14 cellular contexts compared by ENCODE assay signal in the genomic region with DNA sequence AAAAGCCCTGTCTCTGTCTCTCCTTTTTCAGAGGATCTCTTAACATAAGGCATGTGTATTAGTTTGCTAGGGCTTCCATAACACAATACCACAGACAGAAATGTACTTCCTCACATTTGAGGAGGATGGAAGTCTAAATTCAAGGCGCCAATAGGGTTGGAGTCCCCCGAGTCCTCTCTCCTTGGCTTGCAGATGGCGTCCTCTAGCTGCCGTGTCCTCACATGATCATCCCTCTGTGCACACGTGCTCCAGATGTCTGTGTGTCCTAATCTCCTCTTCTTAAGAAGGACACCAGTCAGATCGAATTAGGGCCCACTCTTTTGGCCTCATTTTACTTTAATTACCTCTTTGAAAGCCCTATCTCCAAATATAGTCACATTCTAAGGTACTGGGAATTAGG. TPM values are rescaled to one million over a fixed set of nuclear protein-coding genes. Genes with fewer than 3 reads are reported as not detected.
DNase-seq lines count a peak whose midpoint lies in the region; TF ChIP-seq lines count a peak whose summit lies in the region.
"Had no signal": no experiment of that assay in that cellular context is flagged by ENCODE, and none has a peak within 500 bp of the region (broad histone marks: within the 10 kb centered on the region; RNA-seq: fewer than 3 reads in every experiment).

No MANE protein-coding gene starts in this region.

- no peaks in the 10 kb centered on the region for H3K27me3 ChIP-seq in H7 (ENCODE audit: control insufficient read depth, insufficient read depth, low read length)

- H3K36me3 ChIP-seq in H7 (replicated peaks; ENCODE audit: control insufficient read depth, insufficient read depth, low read length) = no peaks in the 10 kb centered on the region; the same call in 1 of the 2 replicates

- TF ChIP-seq CTCF in AG10803 (conservative IDR thresholded peaks at IDR 0.05; ENCODE audit: low read length) (peak; percentile 14), cardiac fibroblast (IDR thresholded peaks at IDR 0.05; ENCODE audit: low read depth, low read length) (peak; percentile 26)

- H3K4me3 ChIP-seq in AG10803 (ENCODE audit: low read length) (no peak overlapping the region), cardiac fibroblast (replicated peaks in 1 of 2; ENCODE audit: low read depth in 2 of 2, low read length in 2 of 2) (no peak overlapping the region), H7 (ENCODE audit: insufficient read depth, low read depth, low read length) (no peak overlapping the region)

- DNase-seq in AG10803 (ENCODE audit: low read depth) (no peak), ELR (ENCODE audit: low read depth) (peak; percentile 33), NCI-H82 treated with DMSO at 0.1 percent for 48 hours (lab: John Stamatoyannopoulos, UW; ENCODE audit: unreplicated experiment) (peak; percentile 92), cardiac fibroblast (ENCODE audit: low read depth in 2 of 2) (peak in 1 of 2 donors; percentile 25), pons (ENCODE audit: low spot score) (no peak), H7 (no peak), activated gamma-delta T cell (lab: John Stamatoyannopoulos, UW) (no peak)
- DNase-seq in stimulated activated naive CD4-positive, alpha-beta T cell treated with Interleukin-2 at 50 U/mL for 16 hours (lab: John Stamatoyannopoulos, UW) = no peak
- DNase-seq: activated CD4-positive, alpha-beta T cell treated with anti-CD3 and anti-CD28 coated beads, Interleukin-2, amount 50 U/mL, for 48 hours; glutamatergic neuron; NCI-H2081 treated with DMSO at 0.1 percent for 48 hours; NK-92 treated with Interleukin-12 subunit alpha and Interleukin-12 subunit beta, amount 100 ng/mL, for 24 hours; SHP77 treated with DMSO at 0.1 percent for 48 hours had no signal

RNA-seq across cellular contexts. Expression of a gene that starts 23.1 kb away (rescaled TPM):
- not detected in 2 replicates for total RNA-seq in H7 (2014; rRNA removed; shearing (Covaris generic))
- total RNA-seq: cerebellum had no signal

Comparison
In these comparisons a context has a peak if more than half of its experiments do, and no peak if none do; other contexts are left out.
1. DNase-seq: peak in ELR (single experiment) and NCI-H82 treated with DMSO at 0.1 percent for 48 hours (single experiment); none in AG10803 (single experiment), stimulated activated naive CD4-positive, alpha-beta T cell treated with Interleukin-2 at 50 U/mL for 16 hours (single experiment), pons (single experiment), H7 (single experiment) and activated gamma-delta T cell (single experiment).